Comparison of ENCODE assay signal across 17 cellular contexts in the genomic region with DNA sequence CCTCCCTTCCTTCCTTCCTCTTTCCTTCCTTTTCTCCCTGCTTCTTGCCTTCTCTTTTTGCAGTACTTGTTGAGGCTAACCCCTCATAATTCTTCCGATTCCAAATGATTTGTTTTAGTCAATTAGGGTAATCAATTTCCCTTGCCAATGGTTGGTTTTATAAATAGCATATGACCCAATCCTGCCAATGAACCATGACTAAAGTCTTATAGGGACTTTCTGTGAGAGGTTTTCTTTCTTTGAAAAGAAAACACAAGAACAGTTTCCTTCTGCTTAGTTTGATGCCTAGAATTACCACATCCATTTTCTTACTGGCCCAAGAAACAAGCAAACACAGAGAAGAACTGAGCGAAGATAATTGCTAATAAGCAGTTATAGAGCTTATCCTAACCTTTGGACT.
DNase-seq lines count a peak whose midpoint lies in the region; ATAC-seq, FAIRE-seq and TF ChIP-seq lines count a peak whose summit lies in the region.
"Had no signal": no experiment of that assay in that cellular context is flagged by ENCODE, and none has a peak within 500 bp of the region (broad histone marks: within the 10 kb centered on the region; RNA-seq: fewer than 3 reads in every experiment).

No MANE protein-coding gene starts in this region.

- peak; percentile 80 for ATAC-seq in GM18868 (IDR thresholded peaks at IDR 0.05; ENCODE audit: unreplicated experiment)
- no peak for ATAC-seq in HG03521 (IDR thresholded peaks at IDR 0.05; ENCODE audit: unreplicated experiment)

- peaks cover 11% of the 10 kb centered on the region for H3K9me3 Mint-ChIP-seq in activated CD4-positive, alpha-beta T cell treated with anti-CD3 and anti-CD28 coated beads, Interleukin-2, amount 10 ng/mL, durations not matched to agents 24 days and 14 days
- H3K9me3 Mint-ChIP-seq in activated T-helper 1 cell treated with anti-CD3 and anti-CD28 coated beads, Interleukin-12 subunit alpha, Interleukin-12 subunit beta, Interleukin-2, Interleukin-4 antibody, amounts not matched to agents 30 ng/mL and 10 ng/mL and 1 ng/mL, durations not matched to agents 14 hours and 24 hours and 36 hours = peaks cover 13% of the 10 kb centered on the region
- H3K9me3 Mint-ChIP-seq: type B pancreatic cell had no signal

- peak; percentile 64 for DNase-seq in activated CD4-positive, alpha-beta T cell treated with anti-CD3 and anti-CD28 coated beads, Interleukin-2, amount 10 ng/mL, durations not matched to agents 24 days and 14 days
- DNase-seq in activated CD4-positive, alpha-beta T cell treated with anti-CD3 and anti-CD28 coated beads, Interleukin-2, amount 50 U/mL, for 48 hours = no peak
- no peak for DNase-seq in activated T-helper 1 cell treated with anti-CD3 and anti-CD28 coated beads, Interleukin-12 subunit alpha, Interleukin-12 subunit beta, Interleukin-2, Interleukin-4 antibody, amounts not matched to agents 30 ng/mL and 10 ng/mL and 1 ng/mL, durations not matched to agents 14 hours and 24 hours and 36 hours (ENCODE audit: low spot score)
- DNase-seq in small intestine (peak; percentile 51), ascending aorta (ENCODE audit: low spot score in 2 of 2) (no peak), NCI-H146 treated with DMSO at 0.1 percent for 48 hours (lab: John Stamatoyannopoulos, UW; ENCODE audit: unreplicated experiment) (no peak)
- DNase-seq: mammary epithelial cell; NCI-H1930; NCI-H446 treated with DMSO at 0.1 percent for 48 hours; stimulated activated CD4-positive, alpha-beta T cell treated with anti-CD3 and anti-CD28 coated beads, Interleukin-12 subunit alpha, Interleukin-12 subunit beta, amount 100 ng/mL, for 4 hours; stimulated activated naive CD4-positive, alpha-beta T cell had no signal

- H3K36me3 Mint-ChIP-seq in activated CD4-positive, alpha-beta T cell treated with anti-CD3 and anti-CD28 coated beads, Interleukin-2, amount 10 ng/mL, durations not matched to agents 24 days and 14 days (ENCODE audit: low read depth) = peaks cover 31% of the 10 kb centered on the region
- peaks cover 33% of the 10 kb centered on the region for H3K36me3 Mint-ChIP-seq in activated T-helper 1 cell treated with anti-CD3 and anti-CD28 coated beads, Interleukin-12 subunit alpha, Interleukin-12 subunit beta, Interleukin-2, Interleukin-4 antibody, amounts not matched to agents 30 ng/mL and 10 ng/mL and 1 ng/mL, durations not matched to agents 14 hours and 24 hours and 36 hours (ENCODE audit: low read depth)
- H3K36me3 Mint-ChIP-seq: type B pancreatic cell had no signal

- no peak for FAIRE-seq in small intestine (lab: Jason Lieb, UNC)
- FAIRE-seq: A204.1, islet of Langerhans had no signal

- H3K27me3 Mint-ChIP-seq in activated CD4-positive, alpha-beta T cell treated with anti-CD3 and anti-CD28 coated beads, Interleukin-2, amount 10 ng/mL, durations not matched to agents 24 days and 14 days = no peaks in the 10 kb centered on the region
- H3K27me3 Mint-ChIP-seq in activated T-helper 1 cell treated with anti-CD3 and anti-CD28 coated beads, Interleukin-12 subunit alpha, Interleukin-12 subunit beta, Interleukin-2, Interleukin-4 antibody, amounts not matched to agents 30 ng/mL and 10 ng/mL and 1 ng/mL, durations not matched to agents 14 hours and 24 hours and 36 hours (ENCODE audit: insufficient read depth) = no peaks in the 10 kb centered on the region
- H3K27me3 Mint-ChIP-seq: type B pancreatic cell had no signal

- TF ChIP-seq CTCF in ascending aorta (IDR thresholded peaks at IDR 0.05) = no peak

- H3K4me1 ChIP-seq in small intestine (ENCODE audit: control insufficient read depth in 2 of 2, insufficient read depth in 1 of 2, low read depth in 1 of 2, low read length in 1 of 2) = no peaks in the 10 kb centered on the region
- no peaks in the 10 kb centered on the region for H3K4me1 ChIP-seq in ascending aorta

- intact Hi-C loops in activated CD4-positive, alpha-beta T cell treated with anti-CD3 and anti-CD28 coated beads, Interleukin-2, amount 10 ng/mL, durations not matched to agents 24 days and 14 days (cut with micrococcal nuclease) = loop anchor here (1.0 kb wide), 2 partner anchors 8 to 24 kb away; no protein-coding TSS in a partner anchor
- intact Hi-C loops in activated T-helper 1 cell treated with anti-CD3 and anti-CD28 coated beads, Interleukin-12 subunit alpha, Interleukin-12 subunit beta, Interleukin-2, Interleukin-4 antibody, amounts not matched to agents 30 ng/mL and 10 ng/mL and 1 ng/mL, durations not matched to agents 14 hours and 24 hours and 36 hours (cut with micrococcal nuclease) = loop anchor here (1.0 to 2.0 kb wide), 3 partner anchors 8 to 69 kb away; no protein-coding TSS in a partner anchor
- intact Hi-C loops in ascending aorta (cut with DNase I) = no loop called here

- H3K9me3 ChIP-seq in small intestine (ENCODE audit: control insufficient read depth, low read depth) (no peaks in the 10 kb centered on the region), ascending aorta (no peaks in the 10 kb centered on the region)

- H3K27me3 ChIP-seq in small intestine (ENCODE audit: control insufficient read depth in 2 of 2, insufficient read depth in 2 of 2, low read length in 2 of 2) = no peaks in the 10 kb centered on the region
- no peaks in the 10 kb centered on the region for H3K27me3 ChIP-seq in ascending aorta

- peak overlapping the region; percentile 56 for H3K4me3 Mint-ChIP-seq in activated CD4-positive, alpha-beta T cell treated with anti-CD3 and anti-CD28 coated beads, Interleukin-2, amount 10 ng/mL, durations not matched to agents 24 days and 14 days
- peak overlapping the region; percentile 64 for H3K4me3 Mint-ChIP-seq in activated T-helper 1 cell treated with anti-CD3 and anti-CD28 coated beads, Interleukin-12 subunit alpha, Interleukin-12 subunit beta, Interleukin-2, Interleukin-4 antibody, amounts not matched to agents 30 ng/mL and 10 ng/mL and 1 ng/mL, durations not matched to agents 14 hours and 24 hours and 36 hours
- H3K4me3 Mint-ChIP-seq: type B pancreatic cell had no signal

- H3K4me3 ChIP-seq in small intestine (ENCODE audit: low read depth in 1 of 2, low read length in 2 of 2) = no peak overlapping the region
- H3K4me3 ChIP-seq in ascending aorta = no peak overlapping the region

- peak overlapping the region; percentile 95 for H3K27ac Mint-ChIP-seq in activated CD4-positive, alpha-beta T cell treated with anti-CD3 and anti-CD28 coated beads, Interleukin-2, amount 10 ng/mL, durations not matched to agents 24 days and 14 days
- H3K27ac Mint-ChIP-seq in activated T-helper 1 cell treated with anti-CD3 and anti-CD28 coated beads, Interleukin-12 subunit alpha, Interleukin-12 subunit beta, Interleukin-2, Interleukin-4 antibody, amounts not matched to agents 30 ng/mL and 10 ng/mL and 1 ng/mL, durations not matched to agents 14 hours and 24 hours and 36 hours = peak overlapping the region; percentile 98
- H3K27ac Mint-ChIP-seq: type B pancreatic cell had no signal

- H3K36me3 ChIP-seq in small intestine (ENCODE audit: control insufficient read depth in 2 of 2, insufficient read depth in 2 of 2, low read length in 2 of 2) = no peaks in the 10 kb centered on the region
- no peaks in the 10 kb centered on the region for H3K36me3 ChIP-seq in ascending aorta

- H3K27ac ChIP-seq in small intestine (ENCODE audit: low read depth in 1 of 2, low read length in 1 of 2) (peak overlapping the region in 1 of 2 donors; percentile 20), ascending aorta (no peak overlapping the region)
- H3K27ac ChIP-seq: C4-2B had no signal

- 19 to 51% (median 31%) methylated on average over 2 of the region's 2 CpGs for WGBS in small intestine, 3 donors

- peaks cover 56% of the 10 kb centered on the region for H3K4me1 Mint-ChIP-seq in activated CD4-positive, alpha-beta T cell treated with anti-CD3 and anti-CD28 coated beads, Interleukin-2, amount 10 ng/mL, durations not matched to agents 24 days and 14 days
- H3K4me1 Mint-ChIP-seq in activated T-helper 1 cell treated with anti-CD3 and anti-CD28 coated beads, Interleukin-12 subunit alpha, Interleukin-12 subunit beta, Interleukin-2, Interleukin-4 antibody, amounts not matched to agents 30 ng/mL and 10 ng/mL and 1 ng/mL, durations not matched to agents 14 hours and 24 hours and 36 hours (ENCODE audit: low read depth) = peaks cover 67% of the 10 kb centered on the region

Comparison
In these comparisons a context has a peak if more than half of its experiments do, and no peak if none do; other contexts are left out.
1. DNase-seq: peak in activated CD4-positive, alpha-beta T cell treated with anti-CD3 and anti-CD28 coated beads, Interleukin-2, amount 10 ng/mL, durations not matched to agents 24 days and 14 days (single experiment) and small intestine (single experiment); none in activated CD4-positive, alpha-beta T cell treated with anti-CD3 and anti-CD28 coated beads, Interleukin-2, amount 50 U/mL, for 48 hours (0 of 2), activated T-helper 1 cell treated with anti-CD3 and anti-CD28 coated beads, Interleukin-12 subunit alpha, Interleukin-12 subunit beta, Interleukin-2, Interleukin-4 antibody, amounts not matched to agents 30 ng/mL and 10 ng/mL and 1 ng/mL, durations not matched to agents 14 hours and 24 hours and 36 hours (single experiment), ascending aorta (0 of 2) and NCI-H146 treated with DMSO at 0.1 percent for 48 hours (single experiment).